2 cellular contexts compared by ENCODE assay signal in genomic region chr15:46644493-46645481, GRCh38.
TF ChIP-seq lines count a peak whose summit lies in the region.

No MANE protein-coding gene starts in this region.

TF ChIP-seq in liver, 16 proteins besides CTCF, POLR2A, EP300 and RAD21 (continued from another document):
- no peak for TF ChIP-seq FOXA2 (IDR thresholded peaks at IDR 0.05)
- TF ChIP-seq RXRA (IDR thresholded peaks at IDR 0.05): peak in 1 of 2 donors; percentile 8
- no peak for TF ChIP-seq HNF4G (IDR thresholded peaks at IDR 0.05)
- TF ChIP-seq, protein P1, sequence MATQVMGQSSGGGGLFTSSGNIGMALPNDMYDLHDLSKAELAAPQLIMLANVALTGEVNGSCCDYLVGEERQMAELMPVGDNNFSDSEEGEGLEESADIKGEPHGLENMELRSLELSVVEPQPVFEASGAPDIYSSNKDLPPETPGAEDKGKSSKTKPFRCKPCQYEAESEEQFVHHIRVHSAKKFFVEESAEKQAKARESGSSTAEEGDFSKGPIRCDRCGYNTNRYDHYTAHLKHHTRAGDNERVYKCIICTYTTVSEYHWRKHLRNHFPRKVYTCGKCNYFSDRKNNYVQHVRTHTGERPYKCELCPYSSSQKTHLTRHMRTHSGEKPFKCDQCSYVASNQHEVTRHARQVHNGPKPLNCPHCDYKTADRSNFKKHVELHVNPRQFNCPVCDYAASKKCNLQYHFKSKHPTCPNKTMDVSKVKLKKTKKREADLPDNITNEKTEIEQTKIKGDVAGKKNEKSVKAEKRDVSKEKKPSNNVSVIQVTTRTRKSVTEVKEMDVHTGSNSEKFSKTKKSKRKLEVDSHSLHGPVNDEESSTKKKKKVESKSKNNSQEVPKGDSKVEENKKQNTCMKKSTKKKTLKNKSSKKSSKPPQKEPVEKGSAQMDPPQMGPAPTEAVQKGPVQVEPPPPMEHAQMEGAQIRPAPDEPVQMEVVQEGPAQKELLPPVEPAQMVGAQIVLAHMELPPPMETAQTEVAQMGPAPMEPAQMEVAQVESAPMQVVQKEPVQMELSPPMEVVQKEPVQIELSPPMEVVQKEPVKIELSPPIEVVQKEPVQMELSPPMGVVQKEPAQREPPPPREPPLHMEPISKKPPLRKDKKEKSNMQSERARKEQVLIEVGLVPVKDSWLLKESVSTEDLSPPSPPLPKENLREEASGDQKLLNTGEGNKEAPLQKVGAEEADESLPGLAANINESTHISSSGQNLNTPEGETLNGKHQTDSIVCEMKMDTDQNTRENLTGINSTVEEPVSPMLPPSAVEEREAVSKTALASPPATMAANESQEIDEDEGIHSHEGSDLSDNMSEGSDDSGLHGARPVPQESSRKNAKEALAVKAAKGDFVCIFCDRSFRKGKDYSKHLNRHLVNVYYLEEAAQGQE (IDR thresholded peaks at IDR 0.05): no peak
- TF ChIP-seq FOXA1 (IDR thresholded peaks at IDR 0.05): no peak

TF ChIP-seq in HepG2, 621 proteins besides CTCF, POLR2A, EP300 and RAD21 (continued from another document):
- TF ChIP-seq CERS6 (CRISPR knock-in tag; IDR thresholded peaks at IDR 0.05) (no peak), KLF13 (CRISPR knock-in tag; IDR thresholded peaks at IDR 0.05) (no peak), ZNF619 (CRISPR knock-in tag; IDR thresholded peaks at IDR 0.05) (no peak), ZNF891 (CRISPR knock-in tag; IDR thresholded peaks at IDR 0.05) (no peak), ZNF616 (CRISPR knock-in tag; IDR thresholded peaks at IDR 0.05; ENCODE audit: low read depth) (no peak), ZBTB3 (CRISPR knock-in tag; IDR thresholded peaks at IDR 0.05; ENCODE audit: borderline replicate concordance, low read depth) (no peak), ZNF484 (CRISPR knock-in tag; IDR thresholded peaks at IDR 0.05; ENCODE audit: borderline replicate concordance, low read depth) (no peak), MEIS1 (CRISPR knock-in tag; IDR thresholded peaks at IDR 0.05; ENCODE audit: borderline replicate concordance) (no peak)
